ENCODE assay signal across 8 cellular contexts in genomic region chr10:73097305-73097670, GRCh38. TPM values are rescaled to one million over a fixed set of nuclear protein-coding genes. Genes with fewer than 3 reads are reported as not detected.
DNase-seq lines count a peak whose midpoint lies in the region; ATAC-seq and TF ChIP-seq lines count a peak whose summit lies in the region.

No MANE protein-coding gene starts in this region.

- intact Hi-C loops in esophagus squamous epithelium (cut with DNase I) (no loop called here), mucosa of descending colon (cut with DNase I, micrococcal nuclease) (no loop called here)

- no peak for TF ChIP-seq CTCF in OCI-LY3 (IDR thresholded peaks at IDR 0.05; ENCODE audit: low read depth, low read length)
- TF ChIP-seq CTCF in esophagus squamous epithelium (IDR thresholded peaks at IDR 0.05), result no peak
- no peak for TF ChIP-seq CTCF in mucosa of descending colon (IDR thresholded peaks at IDR 0.05)

- H4K20me1 ChIP-seq in OCI-LY3 (ENCODE audit: insufficient read depth, low read length), result peaks cover 23% of the 10 kb centered on the region

- H3K4me3 ChIP-seq in OCI-LY3 (ENCODE audit: low read length), result peak overlapping the region; percentile 98
- peak overlapping the region; percentile 66 to 93 (median 87) for H3K4me3 ChIP-seq in esophagus squamous epithelium
- peak overlapping the region; percentile 88 for H3K4me3 ChIP-seq in skeletal muscle satellite cell (ENCODE audit: low read length)
- no peak overlapping the region for H3K4me3 ChIP-seq in mucosa of descending colon

- peaks cover 41% of the 10 kb centered on the region for H3K79me2 ChIP-seq in OCI-LY3 (ENCODE audit: low read length)

- peak overlapping the region; percentile 74 for H2AFZ ChIP-seq in OCI-LY3 (ENCODE audit: low read depth, low read length)

- H3K9me3 ChIP-seq in OCI-LY3 (ENCODE audit: insufficient read depth, low read length) (no peaks in the 10 kb centered on the region), esophagus squamous epithelium (no peaks in the 10 kb centered on the region), skeletal muscle satellite cell (replicated peaks; ENCODE audit: low read length) (no peaks in the 10 kb centered on the region), mucosa of descending colon (no peaks in the 10 kb centered on the region)

- DNase-seq in esophagus squamous epithelium (lab: John Stamatoyannopoulos, UW) (no peak), A172 (ENCODE audit: low spot score) (no peak), mucosa of descending colon (no peak)
- no peak for DNase-seq in stimulated activated CD4-positive, alpha-beta T cell treated with anti-CD3 and anti-CD28 coated beads, Interleukin-4, amount 100 ng/mL, for 24 hours

- peaks cover 4% of the 10 kb centered on the region for H3K36me3 ChIP-seq in OCI-LY3 (replicated peaks; ENCODE audit: low read depth, low read length)
- peaks cover 0 to 9% (median 0%) of the 10 kb centered on the region in 3 donors for H3K36me3 ChIP-seq in esophagus squamous epithelium
- H3K36me3 ChIP-seq in skeletal muscle satellite cell (ENCODE audit: insufficient read depth, low read length), result no peaks in the 10 kb centered on the region
- no peaks in the 10 kb centered on the region for H3K36me3 ChIP-seq in mucosa of descending colon (ENCODE audit: low read depth)

- 46 to 47% methylated on average over 4 of the region's 4 CpGs for WGBS in esophagus squamous epithelium, 2 donors

- TF ChIP-seq POLR2A in esophagus squamous epithelium (IDR thresholded peaks at IDR 0.05), result no peak

- H3K4me1 ChIP-seq in OCI-LY3 (ENCODE audit: low read length), result peaks cover 22% of the 10 kb centered on the region
- peaks cover 0 to 33% (median 14%) of the 10 kb centered on the region in 3 donors for H3K4me1 ChIP-seq in esophagus squamous epithelium
- peaks cover 9% of the 10 kb centered on the region for H3K4me1 ChIP-seq in skeletal muscle satellite cell (ENCODE audit: control insufficient read depth, insufficient read depth, low read length)
- peaks cover 9% of the 10 kb centered on the region for H3K4me1 ChIP-seq in mucosa of descending colon (ENCODE audit: low read depth)

- H3K27me3 ChIP-seq in OCI-LY3 (ENCODE audit: low read depth, low read length) (no peaks in the 10 kb centered on the region), esophagus squamous epithelium (no peaks in the 10 kb centered on the region), skeletal muscle satellite cell (ENCODE audit: control insufficient read depth, insufficient read depth, low read length) (no peaks in the 10 kb centered on the region)

- peak; percentile 1 for ATAC-seq in GM19452 (IDR thresholded peaks at IDR 0.05; ENCODE audit: unreplicated experiment)
- no peak for ATAC-seq in HG02884 (IDR thresholded peaks at IDR 0.05; ENCODE audit: unreplicated experiment)
- no peak for ATAC-seq in mucosa of descending colon

- H3K9ac ChIP-seq in OCI-LY3 (ENCODE audit: low read length), result peak overlapping the region; percentile 63
- H3K9ac ChIP-seq in skeletal muscle satellite cell (ENCODE audit: low read depth, low read length), result peak overlapping the region; percentile 98

- H3K4me2 ChIP-seq in OCI-LY3 (ENCODE audit: low read length) (peak overlapping the region; percentile 80), skeletal muscle satellite cell (ENCODE audit: low read length) (peak overlapping the region; percentile 76)

- peak overlapping the region; percentile 88 for H3K27ac ChIP-seq in OCI-LY3 (ENCODE audit: low read length)
- peak overlapping the region; percentile 92 to 96 (median 95) for H3K27ac ChIP-seq in esophagus squamous epithelium

RNA-seq across cellular contexts. Expression of gene P4HA1, which starts 0.6 kb away (rescaled TPM):
- total RNA-seq in esophagus squamous epithelium (10 to 100 TPM in 3 of 4 donors, 1 to 10 TPM in 1; 5.0 to 13.8 (median 12.3) TPM), mucosa of descending colon (10 to 100 TPM; 21.0 to 26.1 (median 26.0) TPM)
- total RNA-seq in skeletal muscle satellite cell (2012; rRNA removed), result 194 and 224 TPM in 2 replicates
- total RNA-seq in A172 (2014; rRNA removed; shearing (Covaris generic)), result 87.7 and 95.5 TPM in 2 replicates

RNA-seq across cellular contexts. Expression of gene NUDT13, which starts 13.0 kb away (rescaled TPM):
- total RNA-seq in esophagus squamous epithelium (1 to 10 TPM in 2 of 4 donors, under 1 TPM in 1, not detected in 1; 0.88 to 1.9 (median 1.3) TPM), mucosa of descending colon (1 to 10 TPM; 3.5 to 5.1 (median 3.6) TPM)
- 0.76 and 1.1 TPM in 2 replicates for total RNA-seq in skeletal muscle satellite cell (2012; rRNA removed)
- 4.0 and 40.4 TPM in 2 replicates for total RNA-seq in A172 (2014; rRNA removed; shearing (Covaris generic))
